ENCODE assay signal across 27 cellular contexts in genomic region chr1:59223943-59224639, GRCh38.
DNase-seq lines count a peak whose midpoint lies in the region; ATAC-seq, FAIRE-seq and TF ChIP-seq lines count a peak whose summit lies in the region.
"Had no signal": no experiment of that assay in that cellular context is flagged by ENCODE, and none has a peak within 500 bp of the region (broad histone marks: within the 10 kb centered on the region; RNA-seq: fewer than 3 reads in every experiment).

No MANE protein-coding gene starts in this region.

- no peak overlapping the region; the same call in 1 of the 2 replicates for H4K5ac ChIP-seq in IMR-90 (ENCODE audit: low read depth, low read length)

- H4K20me1 ChIP-seq in IMR-90 (ENCODE audit: insufficient read depth, low read length): no peaks in the 10 kb centered on the region
- H4K20me1 ChIP-seq: BLaER1 treated with 17β-estradiol and CSF1 and Interleukin-3, amounts not matched to agents 10 nM and 100 nM had no signal

- H2BK15ac ChIP-seq in IMR-90 (ENCODE audit: low read depth, low read length): no peak overlapping the region
- H2BK15ac ChIP-seq in mesenchymal stem cell (ENCODE audit: low read depth, poor library complexity, severe bottlenecking): no peak overlapping the region

- H3K4me3 ChIP-seq in AG10803 (ENCODE audit: low read length): no peak overlapping the region
- no peak overlapping the region for H3K4me3 ChIP-seq in IMR-90 (ENCODE audit: insufficient read depth, low read depth, low read length)
- no peak overlapping the region for H3K4me3 ChIP-seq in choroid plexus epithelial cell (ENCODE audit: low read depth, low read length)
- H3K4me3 ChIP-seq in mesenchymal stem cell (ENCODE audit: insufficient read depth in 1 of 2, low read depth in 1 of 2, low read length in 2 of 2): no peak overlapping the region
- H3K4me3 ChIP-seq in spleen: no peak overlapping the region
- H3K4me3 ChIP-seq: BLaER1 treated with 17β-estradiol and CSF1 and Interleukin-3, amounts not matched to agents 10 nM and 100 nM; HAP-1; ovary; sigmoid colon; suprapubic skin; vagina had no signal

- no peaks in the 10 kb centered on the region for H3K36me3 ChIP-seq in IMR-90 (ENCODE audit: control insufficient read depth, insufficient read depth, low read length)
- H3K36me3 ChIP-seq in mesenchymal stem cell (ENCODE audit: control insufficient read depth in 1 of 2, insufficient read depth in 2 of 2, low read depth in 1 of 2, low read length in 2 of 2): no peaks in the 10 kb centered on the region
- H3K36me3 ChIP-seq in spleen: no peaks in the 10 kb centered on the region
- H3K36me3 ChIP-seq: BLaER1 treated with 17β-estradiol and CSF1 and Interleukin-3, amounts not matched to agents 10 nM and 100 nM; HAP-1; ovary; sigmoid colon; suprapubic skin; vagina had no signal

- H3K9me1 ChIP-seq in IMR-90 (ENCODE audit: insufficient read depth, low read length): no peaks in the 10 kb centered on the region

- peak; percentile 28 for DNase-seq in AG10803 (ENCODE audit: low read depth)
- peak; percentile 20 for DNase-seq in IMR-90
- DNase-seq in choroid plexus epithelial cell (ENCODE audit: low read depth): peak; percentile 89
- DNase-seq in mesenchymal stem cell: no peak
- no peak for DNase-seq in spleen
- DNase-seq in NK-92 treated with Interleukin-12 subunit alpha and Interleukin-12 subunit beta, amount 100 ng/mL, for 24 hours (lab: John Stamatoyannopoulos, UW): no peak
- no peak for DNase-seq in H54 (ENCODE audit: insufficient read length, low spot score)
- DNase-seq: ACHN; activated CD8-positive, alpha-beta T cell treated with anti-CD3 and anti-CD28 coated beads for 36 hours; amniotic stem cell; Calu3; central memory CD4-positive, alpha-beta T cell; KBM-7; naive thymus-derived CD8-positive, alpha-beta T cell; NCI-H146; NCI-H2171; NCI-H524 treated with DMSO at 0.1 percent for 48 hours; ovary; sigmoid colon; T-helper 9 cell had no signal

- no peak overlapping the region for H2BK5ac ChIP-seq in IMR-90 (ENCODE audit: low read depth, low read length, poor library complexity, severe bottlenecking)
- H2BK5ac ChIP-seq in mesenchymal stem cell (ENCODE audit: low read depth, low read length, poor library complexity, severe bottlenecking): no peak overlapping the region

- H2BK20ac ChIP-seq in IMR-90 (ENCODE audit: low read depth, low read length): 0 out of 2 replicates have a peak overlapping the region, but pooled peaks have one; percentile 17

- TF ChIP-seq CTCF in AG10803 (conservative IDR thresholded peaks at IDR 0.05; ENCODE audit: low read length): no peak
- TF ChIP-seq CTCF in IMR-90 (conservative IDR thresholded peaks at IDR 0.05; ENCODE audit: low read depth, low read length): no peak
- no peak for TF ChIP-seq CTCF in choroid plexus epithelial cell (conservative IDR thresholded peaks at IDR 0.05; ENCODE audit: low read depth, low read length)
- no peak for TF ChIP-seq CTCF in spleen (IDR thresholded peaks at IDR 0.05 in 8 of 11, conservative IDR thresholded peaks at IDR 0.05 in 3 of 11)

- dilution Hi-C loops in IMR-90 (cut with HindIII; ENCODE audit: low sequenced_read_pairs, unreplicated experiment): no loop called here

- no peak overlapping the region for H3K27ac ChIP-seq in IMR-90 (ENCODE audit: insufficient read depth, low read length)
- no peak overlapping the region for H3K27ac ChIP-seq in mesenchymal stem cell (ENCODE audit: low read length, poor library complexity, severe bottlenecking)
- no peak overlapping the region for H3K27ac ChIP-seq in spleen
- H3K27ac ChIP-seq: BLaER1 treated with 17β-estradiol and CSF1 and Interleukin-3, amounts not matched to agents 10 nM and 100 nM; ovary; sigmoid colon; suprapubic skin; vagina had no signal

- H2BK12ac ChIP-seq in mesenchymal stem cell (ENCODE audit: low read length in 2 of 2): no peak overlapping the region

- H4K8ac ChIP-seq in IMR-90 (ENCODE audit: low read depth in 2 of 2, low read length in 2 of 2): no peak overlapping the region
- H4K8ac ChIP-seq in mesenchymal stem cell (ENCODE audit: low read length): no peak overlapping the region

- H3K23ac ChIP-seq in IMR-90 (ENCODE audit: low read depth, low read length) (no peak overlapping the region), mesenchymal stem cell (ENCODE audit: low read length in 2 of 2) (no peak overlapping the region)

- CTCF ChIA-PET in IMR-90 (lab: Yijun Ruan, JAX): interaction anchor here (0.8 kb wide), 1 partner anchor 22 kb away, joined by 3 read pairs; no protein-coding TSS in a partner anchor

- H3K4me1 ChIP-seq in IMR-90 (ENCODE audit: control insufficient read depth, insufficient read depth, low read length): peaks cover 5% of the 10 kb centered on the region
- H3K4me1 ChIP-seq in mesenchymal stem cell (ENCODE audit: control insufficient read depth, insufficient read depth, low read depth, low read length): peaks cover 15% of the 10 kb centered on the region
- H3K4me1 ChIP-seq in spleen: peaks cover 0 to 7% (median 0%) of the 10 kb centered on the region in 6 donors
- H3K4me1 ChIP-seq: HAP-1, suprapubic skin had no signal

- no peak for TF ChIP-seq POLR2A in IMR-90 (IDR thresholded peaks at IDR 0.05; ENCODE audit: low read depth, low read length)
- TF ChIP-seq POLR2A in spleen (IDR thresholded peaks at IDR 0.05): no peak
- TF ChIP-seq POLR2A in H54 (IDR thresholded peaks at IDR 0.05; ENCODE audit: low read depth, low read length): no peak

- POLR2A ChIA-PET in IMR-90 (lab: Charles Lee; ENCODE audit: unreplicated experiment): no interaction called here

- FAIRE-seq in H54 (lab: Jason Lieb, UNC): no peak
- FAIRE-seq: frontal cortex, keratinocyte had no signal

- H3K4ac ChIP-seq in IMR-90 (ENCODE audit: low read depth, low read length): no peak overlapping the region
- H3K4ac ChIP-seq in mesenchymal stem cell (ENCODE audit: low read depth in 1 of 2, low read length in 2 of 2): no peak overlapping the region

- no peak overlapping the region for H4K91ac ChIP-seq in IMR-90 (ENCODE audit: insufficient read depth, low read depth, low read length)
- H4K91ac ChIP-seq in mesenchymal stem cell (ENCODE audit: low read length): no peak overlapping the region

- H2AFZ ChIP-seq in IMR-90 (replicated peaks; ENCODE audit: low read length, poor library complexity) (no peak overlapping the region), mesenchymal stem cell (ENCODE audit: low read depth, low read length) (no peak overlapping the region)

- BruUV-seq in IMR-90 (replicated peaks; lab: Mats Ljungman, UMichigan): no TSS peak

- no peak overlapping the region for H3K56ac ChIP-seq in IMR-90 (ENCODE audit: extremely low read depth, insufficient read depth, low read length)

- in situ Hi-C loops in IMR-90 (cut with MboI; ENCODE audit: low sequenced_read_pairs): no loop called here

- 33% methylated on average over 1 of the region's 3 CpGs; no CpG with 5 or more reads in 1 of the 2 experiments for WGBS in IMR-90 (ENCODE audit: extremely low coverage in 2 of 2, insufficient read length in 1 of 2), 2 experiments
- WGBS in mesenchymal stem cell: 32% methylated on average over 3 of the region's 3 CpGs
- WGBS in spleen, 5 donors: 53 to 75% (median 56%) methylated on average over 3 of the region's 3 CpGs

- TF ChIP-seq RAD21 in IMR-90 (IDR thresholded peaks at IDR 0.05; ENCODE audit: low read length): no peak

- H3K27me3 ChIP-seq in IMR-90 (ENCODE audit: control insufficient read depth, insufficient read depth, low read length) (no peaks in the 10 kb centered on the region), mesenchymal stem cell (ENCODE audit: control insufficient read depth in 1 of 2, insufficient read depth in 1 of 2, low read length in 2 of 2) (no peaks in the 10 kb centered on the region), spleen (replicated peaks in 1 of 7) (no peaks in the 10 kb centered on the region)
- H3K27me3 ChIP-seq: BLaER1 treated with 17β-estradiol and CSF1 and Interleukin-3, amounts not matched to agents 10 nM and 100 nM; ovary; sigmoid colon; suprapubic skin; vagina had no signal

- H3K9me3 ChIP-seq in IMR-90 (ENCODE audit: control insufficient read depth, insufficient read depth, low read length) (no peaks in the 10 kb centered on the region), mesenchymal stem cell (ENCODE audit: control insufficient read depth, low read length) (no peaks in the 10 kb centered on the region), spleen (no peaks in the 10 kb centered on the region)
- H3K9me3 ChIP-seq: HAP-1, ovary, sigmoid colon, suprapubic skin, vagina had no signal

- H2AK9ac ChIP-seq in IMR-90 (replicated peaks; ENCODE audit: low read depth, low read length, poor library complexity): no peak overlapping the region

- H3K14ac ChIP-seq in IMR-90 (replicated peaks; ENCODE audit: low read depth, low read length) (no peak overlapping the region), mesenchymal stem cell (ENCODE audit: low read length in 2 of 2) (no peak overlapping the region)

- H3K79me1 ChIP-seq in IMR-90 (ENCODE audit: low read depth in 1 of 2, low read length in 2 of 2) (no peaks in the 10 kb centered on the region), mesenchymal stem cell (replicated peaks; ENCODE audit: low read length, poor library complexity, severe bottlenecking) (no peaks in the 10 kb centered on the region)

- intact Hi-C loops in IMR-90 (cut with micrococcal nuclease): no loop called here
- intact Hi-C loops in spleen (cut with DNase I; ENCODE audit: low total_unique reads): no loop called here

- H2BK120ac ChIP-seq in IMR-90 (ENCODE audit: low read depth, low read length) (no peak overlapping the region), mesenchymal stem cell (ENCODE audit: low read depth, low read length) (no peak overlapping the region)

- H2AK5ac ChIP-seq in IMR-90 (ENCODE audit: low read depth, low read length): no peak overlapping the region
- H2AK5ac ChIP-seq in mesenchymal stem cell (ENCODE audit: low read length, severe bottlenecking): peak overlapping the region; percentile 40

- ATAC-seq in IMR-90 (ENCODE audit: low read depth): peak; percentile 56
- ATAC-seq in activated CD4-positive, CD25-positive, alpha-beta regulatory T cell treated with anti-CD3 and anti-CD28 coated beads, Interleukin-2, amount 50 U/mL, for 24 hours: no peak
- ATAC-seq: activated CD8-positive, alpha-beta T cell treated with anti-CD3 and anti-CD28 coated beads for 36 hours; naive thymus-derived CD8-positive, alpha-beta T cell had no signal

- H3K4me2 ChIP-seq in IMR-90 (ENCODE audit: low read depth, low read length) (no peak overlapping the region), mesenchymal stem cell (ENCODE audit: low read length, poor library complexity, severe bottlenecking) (no peak overlapping the region)

- H3K9ac ChIP-seq in IMR-90 (ENCODE audit: low read depth, low read length): no peak overlapping the region
- no peak overlapping the region for H3K9ac ChIP-seq in mesenchymal stem cell (ENCODE audit: low read length)
- H3K9ac ChIP-seq: BLaER1 treated with 17β-estradiol and CSF1 and Interleukin-3, amounts not matched to agents 10 nM and 100 nM had no signal

- H3K18ac ChIP-seq in IMR-90 (ENCODE audit: low read depth, low read length) (peak overlapping the region; percentile 64), mesenchymal stem cell (ENCODE audit: low read depth in 1 of 2, low read length in 2 of 2) (peak overlapping the region in 1 of 2 experiments; percentile 2)

TF ChIP-seq in IMR-90, 13 proteins besides CTCF, POLR2A, EP300 and RAD21 (continues in another document):
- TF ChIP-seq CEBPB (IDR thresholded peaks at IDR 0.05; ENCODE audit: low read depth, low read length): 0 out of 2 replicates have a peak, but pooled peaks have one; percentile 7
- no peak for TF ChIP-seq FOS (IDR thresholded peaks at IDR 0.05; ENCODE audit: low read depth, low read length)
- no peak for TF ChIP-seq CHD1 (IDR thresholded peaks at IDR 0.05; ENCODE audit: low read depth, low read length)

Comparison
In these comparisons a context has a peak if more than half of its experiments do, and no peak if none do; other contexts are left out.
1. DNase-seq: peak in AG10803 (single experiment), IMR-90 (single experiment) and choroid plexus epithelial cell (single experiment); none in mesenchymal stem cell (single experiment), spleen (single experiment), NK-92 treated with Interleukin-12 subunit alpha and Interleukin-12 subunit beta, amount 100 ng/mL, for 24 hours (single experiment) and H54 (single experiment).